In the genomic region with DNA sequence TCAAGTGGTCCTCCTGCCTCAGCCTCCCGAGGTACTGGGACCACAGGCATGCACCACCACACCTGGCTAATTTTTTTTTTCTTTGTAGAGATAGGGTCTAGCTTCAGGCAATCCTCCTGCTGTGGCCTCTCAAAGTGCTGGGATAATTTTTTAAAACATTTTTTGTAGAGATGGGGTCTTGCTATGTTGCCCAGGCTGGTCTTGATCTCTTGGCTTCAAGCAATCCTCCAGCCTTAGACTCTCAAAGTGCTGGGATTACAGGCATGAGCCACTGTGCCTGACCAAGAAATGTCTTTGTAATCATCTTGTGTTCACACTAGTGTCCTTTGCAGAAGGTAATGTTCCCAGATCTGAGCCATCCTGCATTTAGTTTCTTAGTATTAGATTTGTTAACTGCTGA, we compare ENCODE assay signal across 12 cellular contexts.
"Had no signal": no experiment of that assay in that cellular context is flagged by ENCODE, and none has a peak within 500 bp of the region (broad histone marks: within the 10 kb centered on the region; RNA-seq: fewer than 3 reads in every experiment).

No MANE protein-coding gene starts in this region.

- H3K27me3 ChIP-seq: adrenal gland, colonic mucosa, heart left ventricle, ovary, stomach had no signal

- H3K27ac ChIP-seq: adrenal gland, colonic mucosa, heart left ventricle, ovary, stomach, thoracic aorta had no signal

- H3K4me1 ChIP-seq: adrenal gland, colonic mucosa, stomach had no signal

- H3K4me3 ChIP-seq: adrenal gland, colonic mucosa, heart left ventricle, ovary, stomach, thoracic aorta had no signal

- H3K36me3 ChIP-seq: adrenal gland, colonic mucosa, ovary, thoracic aorta had no signal

- H3K9me3 ChIP-seq: adrenal gland, colonic mucosa, ovary, thoracic aorta had no signal

- ATAC-seq: activated CD4-positive, CD25-positive, alpha-beta regulatory T cell treated with anti-CD3 and anti-CD28 coated beads, Interleukin-2, amount 50 U/mL, for 24 hours; heart left ventricle had no signal

- DNase-seq: activated T-cell treated with anti-CD3 and anti-CD28 coated beads for 4 hours; adrenal gland; colonic mucosa; heart left ventricle; mammary epithelial cell; ovary; stimulated activated CD4-positive, alpha-beta T cell treated with anti-CD3 and anti-CD28 coated beads, Interleukin-4, amount 100 ng/mL, for 1 hour; stimulated activated CD8-positive, alpha-beta memory T cell treated with anti-CD3 and anti-CD28 coated beads, Interleukin-4, amount 100 ng/mL, for 48 hours; stomach; T-helper 2 cell had no signal
